ENCODE assay signal across 29 cellular contexts in genomic region chr2:3113769-3114168, GRCh38.
"Had no signal": no experiment of that assay in that cellular context is flagged by ENCODE, and none has a peak within 500 bp of the region (broad histone marks: within the 10 kb centered on the region; RNA-seq: fewer than 3 reads in every experiment).

No MANE protein-coding gene starts in this region.

- DNase-seq: activated CD4-positive, alpha-beta T cell treated with anti-CD3 and anti-CD28 coated beads for 4 hours; activated CD4-positive, alpha-beta T cell treated with anti-CD3 and anti-CD28 coated beads, Interleukin-2, amount 50 U/mL, for 4 hours; activated CD8-positive, alpha-beta T cell treated with anti-CD3 and anti-CD28 coated beads, Interleukin-2, amount 10 ng/mL, durations not matched to agents 7 days and 5 days; activated gamma-delta T cell treated with Interleukin-2 at 50 U/mL for 16 hours; activated naive CD4-positive, alpha-beta T cell treated with anti-CD3 and anti-CD28 coated beads, Interleukin-2, amount 10 ng/mL, durations not matched to agents 7 days and 5 days; activated naive CD8-positive, alpha-beta T cell treated with anti-CD3 and anti-CD28 coated beads for 36 hours; activated T-cell treated with anti-CD3 and anti-CD28 coated beads, Interleukin-2, amount 50 U/mL, for 72 hours; aorta; body of pancreas; central memory CD4-positive, alpha-beta T cell; KG1; MV-4-11; NCI-H1105; NCI-H1436; NCI-H1694 treated with DMSO at 0.1 percent for 48 hours; NCI-H2029 treated with DMSO at 0.1 percent for 48 hours; NCI-H345; NCI-H510A treated with DMSO at 0.1 percent for 48 hours; NCI-H69; NK-92 treated with Interleukin-12 subunit alpha and Interleukin-12 subunit beta, amount 100 ng/mL, for 24 hours; OCI-M1; RPMI8226; SK-N-SH; T-helper 1 cell had no signal

- H3K9me3 ChIP-seq: adrenal gland, body of pancreas, SK-N-SH had no signal

- H3K4me2 ChIP-seq: SK-N-SH had no signal

- H3K4me3 ChIP-seq: adrenal gland, body of pancreas had no signal

- H3K27ac Mint-ChIP-seq: activated CD8-positive, alpha-beta T cell treated with anti-CD3 and anti-CD28 coated beads, Interleukin-2, amount 10 ng/mL, durations not matched to agents 7 days and 5 days; activated naive CD4-positive, alpha-beta T cell treated with anti-CD3 and anti-CD28 coated beads, Interleukin-2, amount 10 ng/mL, durations not matched to agents 7 days and 5 days; activated naive CD8-positive, alpha-beta T cell treated with anti-CD3 and anti-CD28 coated beads for 36 hours; activated T-cell treated with anti-CD3 and anti-CD28 coated beads, Interleukin-2, amount 50 U/mL, for 72 hours; activated T-helper 2 cell treated with anti-CD3 and anti-CD28 coated beads, Interferon-gamma antibody, Interleukin-2, Interleukin-4, amounts not matched to agents 10 μg/mL and 5 μg/mL and 100 μg/mL, durations not matched to agents 14 hours and 24 hours and 36 hours had no signal

- H3K4me3 Mint-ChIP-seq: activated CD8-positive, alpha-beta T cell treated with anti-CD3 and anti-CD28 coated beads, Interleukin-2, amount 10 ng/mL, durations not matched to agents 7 days and 5 days; activated naive CD4-positive, alpha-beta T cell treated with anti-CD3 and anti-CD28 coated beads, Interleukin-2, amount 10 ng/mL, durations not matched to agents 7 days and 5 days; activated naive CD8-positive, alpha-beta T cell treated with anti-CD3 and anti-CD28 coated beads for 36 hours; activated T-cell treated with anti-CD3 and anti-CD28 coated beads, Interleukin-2, amount 50 U/mL, for 72 hours had no signal

- H3K27ac ChIP-seq: adrenal gland, body of pancreas had no signal

- H3K36me3 Mint-ChIP-seq: activated naive CD4-positive, alpha-beta T cell treated with anti-CD3 and anti-CD28 coated beads, Interleukin-2, amount 10 ng/mL, durations not matched to agents 7 days and 5 days had no signal

- H3K36me3 ChIP-seq: adrenal gland had no signal

- H3K4me1 ChIP-seq: adrenal gland, body of pancreas had no signal

- H3K27me3 Mint-ChIP-seq: activated naive CD4-positive, alpha-beta T cell treated with anti-CD3 and anti-CD28 coated beads, Interleukin-2, amount 10 ng/mL, durations not matched to agents 7 days and 5 days; activated naive CD8-positive, alpha-beta T cell treated with anti-CD3 and anti-CD28 coated beads for 36 hours had no signal

- H3K9me3 Mint-ChIP-seq: activated naive CD8-positive, alpha-beta T cell treated with anti-CD3 and anti-CD28 coated beads for 36 hours had no signal

- H3K27me3 ChIP-seq: adrenal gland, body of pancreas had no signal

- ATAC-seq: activated CD4-positive, CD25-positive, alpha-beta regulatory T cell treated with anti-CD3 and anti-CD28 coated beads, Interleukin-2, amount 50 U/mL, for 24 hours; activated CD8-positive, alpha-beta T cell treated with anti-CD3 and anti-CD28 coated beads, Interleukin-2, amount 10 ng/mL, durations not matched to agents 7 days and 5 days; activated T-cell treated with anti-CD3 and anti-CD28 coated beads, Interleukin-2, amount 50 U/mL, for 72 hours; body of pancreas; Panc1; Right ventricle myocardium inferior had no signal

- H3K4me1 Mint-ChIP-seq: activated naive CD4-positive, alpha-beta T cell treated with anti-CD3 and anti-CD28 coated beads, Interleukin-2, amount 10 ng/mL, durations not matched to agents 7 days and 5 days; activated naive CD8-positive, alpha-beta T cell treated with anti-CD3 and anti-CD28 coated beads for 36 hours had no signal

- H3K9ac ChIP-seq: SK-N-SH had no signal
